In the genomic region with DNA sequence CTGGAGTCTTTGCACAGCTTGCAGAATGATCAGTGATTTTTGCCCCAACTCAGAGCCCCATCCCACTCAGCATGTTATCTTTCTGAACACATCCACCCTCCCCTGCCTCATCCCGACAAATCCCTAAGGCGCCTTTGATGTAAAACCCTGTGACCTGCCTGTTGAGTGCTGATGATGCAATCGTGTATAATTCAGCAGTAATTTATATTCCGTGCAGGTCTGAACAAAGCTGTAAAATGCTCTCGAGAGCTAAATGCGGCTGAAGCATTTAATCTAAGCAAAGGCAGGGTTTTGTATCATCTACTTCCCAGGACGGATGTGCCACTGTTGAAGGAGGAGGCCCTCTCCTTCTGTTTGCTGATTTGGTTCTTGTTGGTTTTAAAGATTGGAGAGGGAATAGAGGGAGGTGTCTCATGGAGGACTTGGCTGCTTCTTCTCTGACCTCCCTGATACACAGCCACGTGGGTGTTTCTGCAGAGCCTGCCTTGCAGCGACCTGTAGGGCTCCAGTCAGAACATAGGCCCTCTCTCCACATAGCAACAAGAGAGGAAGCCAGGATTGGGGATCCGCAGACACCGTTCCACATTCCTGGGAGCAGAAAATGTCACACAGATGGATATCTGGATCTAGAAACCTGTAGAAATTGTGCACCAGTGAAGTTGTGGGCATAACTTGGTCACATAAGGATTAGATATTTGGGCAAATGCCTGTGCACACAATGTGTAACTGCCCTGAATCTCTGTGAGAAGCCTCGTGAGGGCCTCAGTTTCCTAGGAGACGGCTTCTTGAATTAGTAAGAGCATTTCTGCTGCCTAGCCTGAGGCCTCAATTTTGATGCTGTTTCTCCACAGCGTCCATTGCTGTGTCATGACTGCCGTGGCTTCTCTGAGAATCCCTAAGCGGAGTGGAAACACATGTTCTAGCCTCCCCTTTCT, we compare ENCODE assay signal across 11 cellular contexts.
DNase-seq lines count a peak whose midpoint lies in the region; TF ChIP-seq lines count a peak whose summit lies in the region.
"Had no signal": no experiment of that assay in that cellular context is flagged by ENCODE, and none has a peak within 500 bp of the region (broad histone marks: within the 10 kb centered on the region; RNA-seq: fewer than 3 reads in every experiment).

No MANE protein-coding gene starts in this region.

- H3K27ac ChIP-seq in angular gyrus (ENCODE audit: low read depth, low read length), result peak overlapping the region; percentile 84
- no peak overlapping the region for H3K27ac ChIP-seq in SK-N-SH (ENCODE audit: low read depth in 2 of 2, low read length in 1 of 2)

- TF ChIP-seq RAD21 in SK-N-SH (IDR thresholded peaks at IDR 0.05; ENCODE audit: low read length), result no peak

- POLR2A ChIA-PET in GM10248 (lab: Yijun Ruan, JAX), result no interaction called here
- POLR2A ChIA-PET in SK-N-SH (lab: Yijun Ruan, JAX), result no interaction called here

- H3K36me3 ChIP-seq in SK-N-SH (replicated peaks in 1 of 2; ENCODE audit: control insufficient read depth in 1 of 2, insufficient read depth in 2 of 2, low read length in 1 of 2), result no peaks in the 10 kb centered on the region

- H3K9me2 ChIP-seq in SK-N-SH, result no peaks in the 10 kb centered on the region

- intact Hi-C loops in head of caudate nucleus (cut with DNase I), result no loop called here

- no peaks in the 10 kb centered on the region for H4K20me1 ChIP-seq in SK-N-SH (ENCODE audit: insufficient read depth)

- H3K4me3 ChIP-seq in SK-N-SH (ENCODE audit: low read depth in 2 of 2, low read length in 1 of 2), result no peak overlapping the region

- H3K4me1 ChIP-seq in SK-N-SH (ENCODE audit: control insufficient read depth in 1 of 2, insufficient read depth in 2 of 2, low read depth in 1 of 2, low read length in 1 of 2), result peaks cover 0 to 19% of the 10 kb centered on the region in 2 experiments; a peak in 1 of 4 replicates

- no peaks in the 10 kb centered on the region for H3K27me3 ChIP-seq in SK-N-SH (ENCODE audit: insufficient read depth)

- DNase-seq in NCI-H1436 (lab: John Stamatoyannopoulos, UW) (peak; percentile 79), head of caudate nucleus (peak in 40 of 42 donors; percentile 21 to 88 (median 65)), putamen (ENCODE audit: low spot score) (peak; percentile 85), GM10248 (ENCODE audit: extremely low spot score) (no peak), SK-N-SH (no peak), D341Med (ENCODE audit: low spot score) (no peak)
- no peak for DNase-seq in activated effector memory CD4-positive, alpha-beta T cell treated with Interleukin-2 at 50 U/mL for 16 hours
- DNase-seq: activated CD4-positive, alpha-beta T cell treated with anti-CD3 and anti-CD28 coated beads, Interleukin-2, amount 10 ng/mL, durations not matched to agents 24 days and 14 days; COR-L47; stimulated activated naive CD4-positive, alpha-beta T cell had no signal

- H3F3A ChIP-seq in SK-N-SH (replicated peaks; ENCODE audit: insufficient read depth), result no peaks in the 10 kb centered on the region

- no peak overlapping the region for H3K4me2 ChIP-seq in SK-N-SH

- H3K9me3 ChIP-seq in SK-N-SH, result no peaks in the 10 kb centered on the region

- no peak for TF ChIP-seq EP300 in SK-N-SH (IDR thresholded peaks at IDR 0.05; ENCODE audit: borderline replicate concordance in 1 of 2, low read depth in 1 of 2, low read length in 1 of 2)

- no peak overlapping the region for H2AFZ ChIP-seq in SK-N-SH (ENCODE audit: low read depth)

- no peaks in the 10 kb centered on the region for H3K79me2 ChIP-seq in SK-N-SH (ENCODE audit: insufficient read depth)

- H3K9ac ChIP-seq in SK-N-SH, result no peak overlapping the region

- TF ChIP-seq CTCF in GM10248 (IDR thresholded peaks at IDR 0.05; ENCODE audit: control extremely low read depth, extremely low read depth, low read depth, missing control alignments) (no peak), SK-N-SH (IDR thresholded peaks at IDR 0.05) (no peak)

- 32% methylated on average over 16 of the region's 16 CpGs for WGBS in SK-N-SH (ENCODE audit: low lambda C conversion rate)

- CTCF ChIA-PET in GM10248 (lab: Yijun Ruan, JAX) (interaction anchor here (1.1 kb wide), 1 partner anchor 73 kb away, joined by 4 read pairs; no protein-coding TSS in a partner anchor), SK-N-SH (lab: Yijun Ruan, JAX) (no interaction called here)

TF ChIP-seq in SK-N-SH, 30 proteins besides CTCF, POLR2A, EP300 and RAD21 (continues in another document):
- TF ChIP-seq, protein P1, sequence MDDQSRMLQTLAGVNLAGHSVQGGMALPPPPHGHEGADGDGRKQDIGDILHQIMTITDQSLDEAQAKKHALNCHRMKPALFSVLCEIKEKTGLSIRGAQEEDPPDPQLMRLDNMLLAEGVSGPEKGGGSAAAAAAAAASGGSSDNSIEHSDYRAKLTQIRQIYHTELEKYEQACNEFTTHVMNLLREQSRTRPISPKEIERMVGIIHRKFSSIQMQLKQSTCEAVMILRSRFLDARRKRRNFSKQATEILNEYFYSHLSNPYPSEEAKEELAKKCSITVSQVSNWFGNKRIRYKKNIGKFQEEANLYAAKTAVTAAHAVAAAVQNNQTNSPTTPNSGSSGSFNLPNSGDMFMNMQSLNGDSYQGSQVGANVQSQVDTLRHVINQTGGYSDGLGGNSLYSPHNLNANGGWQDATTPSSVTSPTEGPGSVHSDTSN (IDR thresholded peaks at IDR 0.05), result no peak
- TF ChIP-seq JUND (IDR thresholded peaks at IDR 0.05), result no peak
- TF ChIP-seq, protein P2, sequence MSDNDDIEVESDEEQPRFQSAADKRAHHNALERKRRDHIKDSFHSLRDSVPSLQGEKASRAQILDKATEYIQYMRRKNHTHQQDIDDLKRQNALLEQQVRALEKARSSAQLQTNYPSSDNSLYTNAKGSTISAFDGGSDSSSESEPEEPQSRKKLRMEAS (IDR thresholded peaks at IDR 0.05; ENCODE audit: low read depth), result no peak
- no peak for TF ChIP-seq EZH2phosphoT487 (IDR thresholded peaks at IDR 0.05; ENCODE audit: borderline replicate concordance, low read depth)
- no peak for TF ChIP-seq FOXJ3 (CRISPR knock-in tag; IDR thresholded peaks at IDR 0.05)
- TF ChIP-seq, protein P3, sequence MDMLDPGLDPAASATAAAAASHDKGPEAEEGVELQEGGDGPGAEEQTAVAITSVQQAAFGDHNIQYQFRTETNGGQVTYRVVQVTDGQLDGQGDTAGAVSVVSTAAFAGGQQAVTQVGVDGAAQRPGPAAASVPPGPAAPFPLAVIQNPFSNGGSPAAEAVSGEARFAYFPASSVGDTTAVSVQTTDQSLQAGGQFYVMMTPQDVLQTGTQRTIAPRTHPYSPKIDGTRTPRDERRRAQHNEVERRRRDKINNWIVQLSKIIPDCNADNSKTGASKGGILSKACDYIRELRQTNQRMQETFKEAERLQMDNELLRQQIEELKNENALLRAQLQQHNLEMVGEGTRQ (IDR thresholded peaks at IDR 0.05; ENCODE audit: borderline replicate concordance, low read depth, low read length), result no peak
- TF ChIP-seq NRF1 (IDR thresholded peaks at IDR 0.05; ENCODE audit: low read depth, low read length), result no peak
- TF ChIP-seq, protein P4, sequence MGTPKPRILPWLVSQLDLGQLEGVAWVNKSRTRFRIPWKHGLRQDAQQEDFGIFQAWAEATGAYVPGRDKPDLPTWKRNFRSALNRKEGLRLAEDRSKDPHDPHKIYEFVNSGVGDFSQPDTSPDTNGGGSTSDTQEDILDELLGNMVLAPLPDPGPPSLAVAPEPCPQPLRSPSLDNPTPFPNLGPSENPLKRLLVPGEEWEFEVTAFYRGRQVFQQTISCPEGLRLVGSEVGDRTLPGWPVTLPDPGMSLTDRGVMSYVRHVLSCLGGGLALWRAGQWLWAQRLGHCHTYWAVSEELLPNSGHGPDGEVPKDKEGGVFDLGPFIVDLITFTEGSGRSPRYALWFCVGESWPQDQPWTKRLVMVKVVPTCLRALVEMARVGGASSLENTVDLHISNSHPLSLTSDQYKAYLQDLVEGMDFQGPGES (IDR thresholded peaks at IDR 0.05; ENCODE audit: low read depth, low read length), result no peak
- TF ChIP-seq, protein P5, sequence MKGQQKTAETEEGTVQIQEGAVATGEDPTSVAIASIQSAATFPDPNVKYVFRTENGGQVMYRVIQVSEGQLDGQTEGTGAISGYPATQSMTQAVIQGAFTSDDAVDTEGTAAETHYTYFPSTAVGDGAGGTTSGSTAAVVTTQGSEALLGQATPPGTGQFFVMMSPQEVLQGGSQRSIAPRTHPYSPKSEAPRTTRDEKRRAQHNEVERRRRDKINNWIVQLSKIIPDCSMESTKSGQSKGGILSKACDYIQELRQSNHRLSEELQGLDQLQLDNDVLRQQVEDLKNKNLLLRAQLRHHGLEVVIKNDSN (IDR thresholded peaks at IDR 0.05; ENCODE audit: borderline replicate concordance, low read depth), result no peak
- TF ChIP-seq RXRA (IDR thresholded peaks at IDR 0.05; ENCODE audit: borderline replicate concordance, low read depth), result no peak
- TF ChIP-seq ELF1 (IDR thresholded peaks at IDR 0.05), result no peak
- TF ChIP-seq GABPA (IDR thresholded peaks at IDR 0.05; ENCODE audit: low read depth), result no peak
- TF ChIP-seq, protein P6, sequence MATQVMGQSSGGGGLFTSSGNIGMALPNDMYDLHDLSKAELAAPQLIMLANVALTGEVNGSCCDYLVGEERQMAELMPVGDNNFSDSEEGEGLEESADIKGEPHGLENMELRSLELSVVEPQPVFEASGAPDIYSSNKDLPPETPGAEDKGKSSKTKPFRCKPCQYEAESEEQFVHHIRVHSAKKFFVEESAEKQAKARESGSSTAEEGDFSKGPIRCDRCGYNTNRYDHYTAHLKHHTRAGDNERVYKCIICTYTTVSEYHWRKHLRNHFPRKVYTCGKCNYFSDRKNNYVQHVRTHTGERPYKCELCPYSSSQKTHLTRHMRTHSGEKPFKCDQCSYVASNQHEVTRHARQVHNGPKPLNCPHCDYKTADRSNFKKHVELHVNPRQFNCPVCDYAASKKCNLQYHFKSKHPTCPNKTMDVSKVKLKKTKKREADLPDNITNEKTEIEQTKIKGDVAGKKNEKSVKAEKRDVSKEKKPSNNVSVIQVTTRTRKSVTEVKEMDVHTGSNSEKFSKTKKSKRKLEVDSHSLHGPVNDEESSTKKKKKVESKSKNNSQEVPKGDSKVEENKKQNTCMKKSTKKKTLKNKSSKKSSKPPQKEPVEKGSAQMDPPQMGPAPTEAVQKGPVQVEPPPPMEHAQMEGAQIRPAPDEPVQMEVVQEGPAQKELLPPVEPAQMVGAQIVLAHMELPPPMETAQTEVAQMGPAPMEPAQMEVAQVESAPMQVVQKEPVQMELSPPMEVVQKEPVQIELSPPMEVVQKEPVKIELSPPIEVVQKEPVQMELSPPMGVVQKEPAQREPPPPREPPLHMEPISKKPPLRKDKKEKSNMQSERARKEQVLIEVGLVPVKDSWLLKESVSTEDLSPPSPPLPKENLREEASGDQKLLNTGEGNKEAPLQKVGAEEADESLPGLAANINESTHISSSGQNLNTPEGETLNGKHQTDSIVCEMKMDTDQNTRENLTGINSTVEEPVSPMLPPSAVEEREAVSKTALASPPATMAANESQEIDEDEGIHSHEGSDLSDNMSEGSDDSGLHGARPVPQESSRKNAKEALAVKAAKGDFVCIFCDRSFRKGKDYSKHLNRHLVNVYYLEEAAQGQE (IDR thresholded peaks at IDR 0.05; ENCODE audit: low read depth, low read length), result no peak
- no peak for TF ChIP-seq POLR2AphosphoS5 (IDR thresholded peaks at IDR 0.05; ENCODE audit: low read depth, low read length)
- no peak for TF ChIP-seq FOXM1 (IDR thresholded peaks at IDR 0.05; ENCODE audit: low read depth)
- TF ChIP-seq GATA2 (CRISPR knock-in tag; IDR thresholded peaks at IDR 0.05), result no peak

Comparison
In these comparisons a context has a peak if more than half of its experiments do, and no peak if none do; other contexts are left out.
1. DNase-seq: peak in NCI-H1436 (single experiment), head of caudate nucleus (40 of 42) and putamen (single experiment); none in activated effector memory CD4-positive, alpha-beta T cell treated with Interleukin-2 at 50 U/mL for 16 hours (single experiment), GM10248 (single experiment), SK-N-SH (single experiment) and D341Med (single experiment).